Comparison of ENCODE assay signal across 16 cellular contexts in the genomic region with DNA sequence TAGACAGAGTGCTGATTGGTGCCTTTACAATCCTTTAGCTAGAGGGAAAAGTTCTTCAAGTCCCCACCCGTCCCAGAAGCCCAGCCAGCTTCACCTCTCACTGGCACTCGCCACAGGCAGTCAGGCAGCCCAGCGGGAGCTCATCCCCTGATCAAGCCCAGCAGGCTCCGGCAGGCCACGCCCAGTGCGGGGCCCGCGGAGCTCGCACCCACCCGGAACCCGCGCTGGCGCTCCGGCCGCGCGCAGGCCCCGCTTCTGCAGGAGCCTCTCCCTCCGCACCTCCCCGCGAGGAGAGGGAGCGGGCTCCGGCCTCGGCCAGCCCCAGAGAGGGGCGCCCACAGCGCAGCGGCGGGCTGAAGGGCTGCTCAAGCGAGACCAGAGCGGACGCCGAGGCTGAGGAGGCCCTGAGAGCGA.
"Had no signal": no experiment of that assay in that cellular context is flagged by ENCODE, and none has a peak within 500 bp of the region (broad histone marks: within the 10 kb centered on the region; RNA-seq: fewer than 3 reads in every experiment).

No MANE protein-coding gene starts in this region.

- H3K9me3 Mint-ChIP-seq: neural crest cell had no signal

- H3K36me3 Mint-ChIP-seq: natural killer cell, type B pancreatic cell had no signal

- H3K9me3 ChIP-seq: right atrium auricular region, thyroid gland, uterus had no signal

- H3K27ac ChIP-seq: foreskin keratinocyte, hepatocyte, right atrium auricular region, thyroid gland, uterus had no signal

- H3K36me3 ChIP-seq: right atrium auricular region, thyroid gland, uterus had no signal

- H2AFZ ChIP-seq: hepatocyte had no signal

- ATAC-seq: foreskin keratinocyte, natural killer cell had no signal

- H3K4me1 ChIP-seq: foreskin keratinocyte, right atrium auricular region, thyroid gland, uterus had no signal

- H3K27me3 Mint-ChIP-seq: type B pancreatic cell had no signal

- H3K79me2 ChIP-seq: hepatocyte had no signal

- H3K27ac Mint-ChIP-seq: endodermal cell, mesothelial cell of epicardium, natural killer cell, type B pancreatic cell had no signal

- H3K4me3 ChIP-seq: hepatocyte, right atrium auricular region, thyroid gland, uterus had no signal

- DNase-seq: dermis blood vessel endothelial cell; endodermal cell; erythroblast; kidney glomerular epithelial cell; natural killer cell; small intestine; stimulated activated CD4-positive, alpha-beta T cell treated with anti-CD3 and anti-CD28 coated beads, Interleukin-2, amount 100 ng/mL, for 48 hours; stimulated activated naive CD4-positive, alpha-beta T cell treated with Interleukin-2 at 50 U/mL for 16 hours; thyroid gland; uterus had no signal

- H3K4me3 Mint-ChIP-seq: endodermal cell, mesothelial cell of epicardium, natural killer cell, neural crest cell, type B pancreatic cell had no signal

- H3K4me2 ChIP-seq: hepatocyte had no signal

- H3K27me3 ChIP-seq: foreskin keratinocyte, hepatocyte, right atrium auricular region, thyroid gland, uterus had no signal

- H3K4me1 Mint-ChIP-seq: natural killer cell, neural crest cell had no signal
